11 cellular contexts compared by ENCODE assay signal in genomic region chr6:10415593-10416480, GRCh38. TPM values are rescaled to one million over a fixed set of nuclear protein-coding genes. Genes with fewer than 3 reads are reported as not detected.
DNase-seq lines count a peak whose midpoint lies in the region; ATAC-seq and TF ChIP-seq lines count a peak whose summit lies in the region.
"Had no signal": no experiment of that assay in that cellular context is flagged by ENCODE, and none has a peak within 500 bp of the region (broad histone marks: within the 10 kb centered on the region; RNA-seq: fewer than 3 reads in every experiment).

No MANE protein-coding gene starts in this region.

- no peak overlapping the region for H2AFZ ChIP-seq in neural progenitor cell (replicated peaks)

- no peaks in the 10 kb centered on the region for H3K36me3 ChIP-seq in neural progenitor cell
- no peaks in the 10 kb centered on the region for H3K36me3 ChIP-seq in effector memory CD4-positive, alpha-beta T cell (ENCODE audit: control insufficient read depth, insufficient read depth, low read length)

- H3K79me2 ChIP-seq in neural progenitor cell (ENCODE audit: low read depth): no peaks in the 10 kb centered on the region

- peak overlapping the region; percentile 56 for H3K4me3 ChIP-seq in epithelial cell of proximal tubule (ENCODE audit: low read depth, low read length)
- peak overlapping the region; percentile 57 for H3K4me3 ChIP-seq in neural progenitor cell
- no peak overlapping the region for H3K4me3 ChIP-seq in effector memory CD4-positive, alpha-beta T cell (ENCODE audit: insufficient read depth, low read depth, low read length, poor library complexity, severe bottlenecking)

- CTCF ChIA-PET in Calu3 (lab: Charles Lee): interaction anchor here (0.6 to 4.2 kb wide), 9 partner anchors 10 to 1165 kb away, joined by 3 to 32 read pairs (median 4); no protein-coding TSS in a partner anchor

- H3K27me3 Mint-ChIP-seq in Calu3 (ENCODE audit: unreplicated experiment): no peaks in the 10 kb centered on the region
- peaks cover 86% of the 10 kb centered on the region for H3K27me3 Mint-ChIP-seq in neural progenitor cell (ENCODE audit: insufficient read depth, low read depth)

- peaks cover 100% of the 10 kb centered on the region for H3K27me3 ChIP-seq in neural progenitor cell
- H3K27me3 ChIP-seq in effector memory CD4-positive, alpha-beta T cell (replicated peaks; ENCODE audit: control insufficient read depth, insufficient read depth, low read length, poor library complexity, severe bottlenecking): peaks cover 85% of the 10 kb centered on the region

- peak overlapping the region; percentile 92 for H3K4me3 Mint-ChIP-seq in Calu3 (ENCODE audit: low read depth, unreplicated experiment)
- H3K4me3 Mint-ChIP-seq in neural progenitor cell: peak overlapping the region; percentile 82

- no peak overlapping the region for H3K9ac ChIP-seq in neural progenitor cell

- ATAC-seq in HG03196 (IDR thresholded peaks at IDR 0.05; ENCODE audit: unreplicated experiment): no peak

- no peaks in the 10 kb centered on the region for H3K9me3 Mint-ChIP-seq in Calu3 (ENCODE audit: low read depth, unreplicated experiment)
- no peaks in the 10 kb centered on the region for H3K9me3 Mint-ChIP-seq in neural progenitor cell

- peak overlapping the region; percentile 91 for H3K4me2 ChIP-seq in neural progenitor cell

- H3K36me3 Mint-ChIP-seq in Calu3 (ENCODE audit: insufficient read depth, unreplicated experiment) (peaks cover 100% of the 10 kb centered on the region), neural progenitor cell (no peaks in the 10 kb centered on the region)

- H4K20me1 ChIP-seq in neural progenitor cell (ENCODE audit: low read depth): peaks cover 82% of the 10 kb centered on the region

- H3K27ac Mint-ChIP-seq in Calu3 (ENCODE audit: unreplicated experiment) (peak overlapping the region; percentile 94), neural progenitor cell (no peak overlapping the region)

- TSS peak; percentile 79 for BruUV-seq in Calu3 (replicated peaks; lab: Mats Ljungman, UMichigan)

- H3K4me1 ChIP-seq in neural progenitor cell: peaks cover 64% of the 10 kb centered on the region
- H3K4me1 ChIP-seq in effector memory CD4-positive, alpha-beta T cell (ENCODE audit: control insufficient read depth, insufficient read depth, low read length, poor library complexity, severe bottlenecking): peaks cover 29% of the 10 kb centered on the region

- H3F3A ChIP-seq in neural progenitor cell (ENCODE audit: low read depth): peaks cover 51% of the 10 kb centered on the region

- DNase-seq in Calu3 (no peak), NCI-H69 (lab: John Stamatoyannopoulos, UW) (peak; percentile 64), epithelial cell of proximal tubule (ENCODE audit: low read depth) (no peak), neural progenitor cell (ENCODE audit: low spot score) (no peak)
- no peak for DNase-seq in effector memory CD4-positive, alpha-beta T cell
- DNase-seq in stimulated activated CD4-positive, alpha-beta T cell treated with anti-CD3 and anti-CD28 coated beads, Interleukin-15, amount 100 ng/mL, for 24 hours: no peak
- DNase-seq: anterior cingulate cortex, Karpas-422, NCI-H524 treated with DMSO at 0.1 percent for 48 hours, occipital lobe had no signal

- TF ChIP-seq CTCF in Calu3 (IDR thresholded peaks at IDR 0.05; ENCODE audit: unreplicated experiment): no peak
- TF ChIP-seq CTCF in epithelial cell of proximal tubule (conservative IDR thresholded peaks at IDR 0.05; ENCODE audit: low read depth, low read length): no peak
- no peak for TF ChIP-seq CTCF in neural progenitor cell (IDR thresholded peaks at IDR 0.05)

- intact Hi-C loops in Calu3 (cut with micrococcal nuclease; ENCODE audit: unreplicated experiment): loop anchor here (5.0 kb wide), 1 partner anchor 1014 kb away; no protein-coding TSS in a partner anchor

- H3K4me1 Mint-ChIP-seq in Calu3 (ENCODE audit: low read depth, unreplicated experiment) (peaks cover 20% of the 10 kb centered on the region), neural progenitor cell (peaks cover 61% of the 10 kb centered on the region)

- H3K9me3 ChIP-seq in neural progenitor cell (ENCODE audit: low read depth): no peaks in the 10 kb centered on the region
- H3K9me3 ChIP-seq in effector memory CD4-positive, alpha-beta T cell (ENCODE audit: control insufficient read depth, low read length): no peaks in the 10 kb centered on the region

- no peak overlapping the region for H3K27ac ChIP-seq in neural progenitor cell
- no peak overlapping the region for H3K27ac ChIP-seq in effector memory CD4-positive, alpha-beta T cell (ENCODE audit: insufficient read depth, low read length, poor library complexity, severe bottlenecking)

RNA-seq across cellular contexts. Expression of gene TFAP2A, which starts 1.0 kb away (rescaled TPM):
- total RNA-seq in Calu3 (2022) (74.7 and 77.0 TPM in 2 replicates), epithelial cell of proximal tubule (6.4 and 17.8 TPM in 2 replicates), neural progenitor cell (ENCODE audit: low replicate concordance) (0.39 and 0.65 TPM in 2 replicates)
- total RNA-seq: occipital lobe had no signal
